Comparison of ENCODE assay signal across 1 cellular context in the genomic region with DNA sequence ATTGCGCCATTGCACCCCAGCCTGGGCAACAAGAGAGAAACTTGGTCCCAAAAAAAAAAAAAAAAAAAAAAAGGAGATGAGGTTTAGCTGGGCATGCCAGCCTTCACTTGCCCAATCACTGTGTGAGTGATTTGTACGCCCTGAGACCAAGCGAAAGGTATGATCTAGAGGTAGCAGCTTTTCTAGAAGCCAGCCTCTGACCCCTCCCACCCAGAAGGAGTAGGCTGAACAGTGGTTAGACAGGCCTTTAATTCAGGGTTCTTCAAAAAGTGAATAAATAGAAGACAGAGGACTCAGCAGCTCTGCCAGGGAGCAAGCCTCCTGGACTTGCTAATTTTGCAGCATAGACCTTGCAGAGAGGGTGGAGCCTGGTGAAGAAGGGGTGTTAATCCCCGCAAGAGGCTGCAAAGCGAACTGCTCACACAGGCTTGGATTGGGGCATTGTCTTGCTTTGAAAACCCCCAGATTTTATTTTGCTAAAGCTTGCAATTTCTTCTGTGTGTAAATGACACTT.
TF ChIP-seq lines count a peak whose summit lies in the region.

No MANE protein-coding gene starts in this region.

TF ChIP-seq in SK-N-SH treated with all-trans-retinoic acid at 6 μM for 48 hours, 23 proteins besides CTCF, POLR2A, EP300 and RAD21 (continued from another document):
- TF ChIP-seq ZC3H10 (CRISPR knock-in tag; IDR thresholded peaks at IDR 0.05) (no peak), ZNF8 (CRISPR knock-in tag; IDR thresholded peaks at IDR 0.05) (no peak)
